Comparison of ENCODE assay signal across 2 cellular contexts in the genomic region with DNA sequence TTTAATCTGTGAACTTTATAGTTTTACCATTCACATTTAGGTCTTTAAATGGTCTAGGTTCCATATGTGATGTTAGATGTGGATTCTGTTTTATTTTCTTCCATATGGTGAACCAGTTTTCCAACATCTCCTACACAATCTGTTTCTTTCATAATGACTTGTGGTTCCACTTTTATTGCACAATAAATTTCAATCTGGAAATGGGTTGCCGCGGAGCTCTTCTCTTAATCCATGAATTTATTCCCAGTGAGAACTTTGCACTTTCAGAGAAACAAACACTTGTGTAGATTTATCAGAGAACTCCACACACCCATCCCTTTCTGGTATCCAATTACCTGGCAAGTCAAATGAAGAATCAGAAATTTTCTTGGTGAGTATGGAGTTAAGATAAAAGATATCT.
TF ChIP-seq lines count a peak whose summit lies in the region.

No MANE protein-coding gene starts in this region.

TF ChIP-seq in K562, 482 proteins besides CTCF, POLR2A, EP300 and RAD21:
- TF ChIP-seq ZNF507 (tag; conservative IDR thresholded peaks at IDR 0.05) (no peak), CEBPB (tag; IDR thresholded peaks at IDR 0.05) (peak; percentile 71), ZBTB17 (CRISPR knock-in tag; IDR thresholded peaks at IDR 0.05) (no peak), ZNF165 (CRISPR knock-in tag; IDR thresholded peaks at IDR 0.05; ENCODE audit: borderline replicate concordance) (no peak), RAD51 (IDR thresholded peaks at IDR 0.05; ENCODE audit: borderline replicate concordance, low read depth) (no peak), CEBPG (CRISPR knock-in tag; IDR thresholded peaks at IDR 0.05) (no peak), CEBPG (tag; conservative IDR thresholded peaks at IDR 0.05 in 1 of 2, IDR thresholded peaks at IDR 0.05 in 1 of 2) (peak in 1 of 2 experiments; percentile 80; a peak in 2 of 4 replicates), RBM39 (optimal IDR thresholded peaks at IDR 0.05; ENCODE audit: low read depth, low read length) (no peak), ZSCAN32 (CRISPR knock-in tag; IDR thresholded peaks at IDR 0.05) (no peak)
TF ChIP-seq in K562: peak in this region for 2.

TF ChIP-seq in HepG2, 621 proteins besides CTCF, POLR2A, EP300 and RAD21:
- TF ChIP-seq CEBPB (IDR thresholded peaks at IDR 0.05; ENCODE audit: borderline replicate concordance, low read depth, low read length) = peak; percentile 62; the same call in 1 of the 2 replicates
- no peak for TF ChIP-seq BORCS8-MEF2B (CRISPR knock-in tag; IDR thresholded peaks at IDR 0.05)
